ENCODE assay signal across 1 cellular context in the genomic region with DNA sequence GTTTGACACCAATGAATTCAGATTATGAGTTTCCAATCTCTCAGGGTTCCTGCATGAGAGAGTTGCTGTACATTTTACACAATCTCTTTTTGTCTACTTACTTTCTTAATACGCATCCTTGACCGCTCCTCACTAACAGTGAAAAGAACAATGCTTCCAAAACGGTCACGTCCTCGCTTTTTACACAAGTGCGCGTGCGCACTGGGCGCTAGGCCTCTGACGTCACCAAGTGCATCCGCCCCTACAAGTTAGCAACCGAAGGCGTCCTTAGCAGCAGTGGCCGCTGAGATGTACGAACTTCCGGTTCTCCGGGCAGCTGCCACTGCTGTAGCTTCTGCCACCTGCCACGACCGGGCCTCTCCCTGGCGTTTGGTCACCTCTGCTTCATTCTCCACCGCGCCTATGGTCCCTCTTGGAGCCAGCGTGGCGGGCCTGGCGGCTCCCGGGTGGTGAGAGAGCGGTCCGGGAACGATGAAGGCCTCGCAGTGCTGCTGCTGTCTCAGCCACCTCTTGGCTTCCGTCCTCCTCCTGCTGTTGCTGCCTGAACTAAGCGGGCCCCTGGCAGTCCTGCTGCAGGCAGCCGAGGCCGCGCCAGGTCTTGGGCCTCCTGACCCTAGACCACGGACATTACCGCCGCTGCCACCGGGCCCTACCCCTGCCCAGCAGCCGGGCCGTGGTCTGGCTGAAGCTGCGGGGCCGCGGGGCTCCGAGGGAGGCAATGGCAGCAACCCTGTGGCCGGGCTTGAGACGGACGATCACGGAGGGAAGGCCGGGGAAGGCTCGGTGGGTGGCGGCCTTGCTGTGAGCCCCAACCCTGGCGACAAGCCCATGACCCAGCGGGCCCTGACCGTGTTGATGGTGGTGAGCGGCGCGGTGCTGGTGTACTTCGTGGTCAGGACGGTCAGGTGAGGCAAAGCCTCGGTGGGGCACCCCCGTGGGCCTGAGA.
TF ChIP-seq lines count a peak whose summit lies in the region.

A gene (plus strand): TSS at position 315 of the 946 bp plus-strand sequence. CDS start 157 bp downstream, at position 472.

TF ChIP-seq in HCT116, 20 proteins besides CTCF, POLR2A, EP300 and RAD21 (continued from another document):
- TF ChIP-seq, protein P1, sequence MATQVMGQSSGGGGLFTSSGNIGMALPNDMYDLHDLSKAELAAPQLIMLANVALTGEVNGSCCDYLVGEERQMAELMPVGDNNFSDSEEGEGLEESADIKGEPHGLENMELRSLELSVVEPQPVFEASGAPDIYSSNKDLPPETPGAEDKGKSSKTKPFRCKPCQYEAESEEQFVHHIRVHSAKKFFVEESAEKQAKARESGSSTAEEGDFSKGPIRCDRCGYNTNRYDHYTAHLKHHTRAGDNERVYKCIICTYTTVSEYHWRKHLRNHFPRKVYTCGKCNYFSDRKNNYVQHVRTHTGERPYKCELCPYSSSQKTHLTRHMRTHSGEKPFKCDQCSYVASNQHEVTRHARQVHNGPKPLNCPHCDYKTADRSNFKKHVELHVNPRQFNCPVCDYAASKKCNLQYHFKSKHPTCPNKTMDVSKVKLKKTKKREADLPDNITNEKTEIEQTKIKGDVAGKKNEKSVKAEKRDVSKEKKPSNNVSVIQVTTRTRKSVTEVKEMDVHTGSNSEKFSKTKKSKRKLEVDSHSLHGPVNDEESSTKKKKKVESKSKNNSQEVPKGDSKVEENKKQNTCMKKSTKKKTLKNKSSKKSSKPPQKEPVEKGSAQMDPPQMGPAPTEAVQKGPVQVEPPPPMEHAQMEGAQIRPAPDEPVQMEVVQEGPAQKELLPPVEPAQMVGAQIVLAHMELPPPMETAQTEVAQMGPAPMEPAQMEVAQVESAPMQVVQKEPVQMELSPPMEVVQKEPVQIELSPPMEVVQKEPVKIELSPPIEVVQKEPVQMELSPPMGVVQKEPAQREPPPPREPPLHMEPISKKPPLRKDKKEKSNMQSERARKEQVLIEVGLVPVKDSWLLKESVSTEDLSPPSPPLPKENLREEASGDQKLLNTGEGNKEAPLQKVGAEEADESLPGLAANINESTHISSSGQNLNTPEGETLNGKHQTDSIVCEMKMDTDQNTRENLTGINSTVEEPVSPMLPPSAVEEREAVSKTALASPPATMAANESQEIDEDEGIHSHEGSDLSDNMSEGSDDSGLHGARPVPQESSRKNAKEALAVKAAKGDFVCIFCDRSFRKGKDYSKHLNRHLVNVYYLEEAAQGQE (IDR thresholded peaks at IDR 0.05; ENCODE audit: low read depth) = no peak
- TF ChIP-seq ELF1 (IDR thresholded peaks at IDR 0.05; ENCODE audit: borderline replicate concordance, low read depth) = peak; percentile 31; the same call in 1 of the 2 replicates
- no peak for TF ChIP-seq FOSL1 (IDR thresholded peaks at IDR 0.05; ENCODE audit: low read depth)
- TF ChIP-seq ZFX (IDR thresholded peaks at IDR 0.05) = peak; percentile 87
- TF ChIP-seq, protein P2, sequence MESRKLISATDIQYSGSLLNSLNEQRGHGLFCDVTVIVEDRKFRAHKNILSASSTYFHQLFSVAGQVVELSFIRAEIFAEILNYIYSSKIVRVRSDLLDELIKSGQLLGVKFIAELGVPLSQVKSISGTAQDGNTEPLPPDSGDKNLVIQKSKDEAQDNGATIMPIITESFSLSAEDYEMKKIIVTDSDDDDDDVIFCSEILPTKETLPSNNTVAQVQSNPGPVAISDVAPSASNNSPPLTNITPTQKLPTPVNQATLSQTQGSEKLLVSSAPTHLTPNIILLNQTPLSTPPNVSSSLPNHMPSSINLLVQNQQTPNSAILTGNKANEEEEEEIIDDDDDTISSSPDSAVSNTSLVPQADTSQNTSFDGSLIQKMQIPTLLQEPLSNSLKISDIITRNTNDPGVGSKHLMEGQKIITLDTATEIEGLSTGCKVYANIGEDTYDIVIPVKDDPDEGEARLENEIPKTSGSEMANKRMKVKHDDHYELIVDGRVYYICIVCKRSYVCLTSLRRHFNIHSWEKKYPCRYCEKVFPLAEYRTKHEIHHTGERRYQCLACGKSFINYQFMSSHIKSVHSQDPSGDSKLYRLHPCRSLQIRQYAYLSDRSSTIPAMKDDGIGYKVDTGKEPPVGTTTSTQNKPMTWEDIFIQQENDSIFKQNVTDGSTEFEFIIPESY (IDR thresholded peaks at IDR 0.05; ENCODE audit: extremely low read depth, insufficient replicate concordance, low read length) = no peak
- peak; percentile 89 for TF ChIP-seq SIN3A (IDR thresholded peaks at IDR 0.05; ENCODE audit: low read depth)
- no peak for TF ChIP-seq EGR1 (IDR thresholded peaks at IDR 0.05; ENCODE audit: low read depth)
- TF ChIP-seq TCF7L2 (IDR thresholded peaks at IDR 0.05; ENCODE audit: borderline replicate concordance, extremely low read depth, insufficient read depth, insufficient read length) = no peak
- peak; percentile 5 for TF ChIP-seq YY1 (IDR thresholded peaks at IDR 0.05; ENCODE audit: extremely low read depth, insufficient replicate concordance, low read depth, low read length)
